ENCODE assay signal across 8 cellular contexts in the genomic region with DNA sequence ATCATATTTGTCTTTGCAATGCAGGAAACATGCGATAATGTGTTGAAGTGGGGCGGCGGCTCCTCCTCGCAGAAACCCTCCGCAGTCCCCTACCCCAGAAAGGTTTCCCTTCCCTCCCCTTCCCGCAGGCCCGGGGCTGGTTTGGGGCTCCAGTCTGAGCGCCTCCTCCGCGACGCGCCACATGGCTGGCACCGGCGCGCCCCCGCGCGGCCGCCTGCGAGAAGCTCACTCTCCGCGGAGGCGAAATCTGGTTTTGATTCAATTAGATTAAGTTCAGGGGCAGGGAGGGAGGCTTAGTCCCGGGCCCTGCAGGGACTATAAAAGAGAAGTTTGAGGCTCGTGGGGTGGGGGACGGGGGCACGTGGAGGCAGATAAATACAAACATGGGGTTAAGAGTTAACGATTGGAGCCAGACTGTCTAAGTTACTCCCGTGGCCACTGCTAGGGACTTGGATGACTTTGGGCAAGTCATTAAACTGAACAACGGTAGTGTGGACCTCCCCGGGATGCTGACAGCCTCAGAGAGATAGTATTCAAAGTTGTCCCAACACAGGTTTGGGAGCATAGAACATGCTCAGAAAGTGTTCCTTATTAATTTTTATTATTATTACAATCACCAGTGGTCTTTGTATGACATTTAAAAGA.
DNase-seq lines count a peak whose midpoint lies in the region; ATAC-seq and TF ChIP-seq lines count a peak whose summit lies in the region.

No MANE protein-coding gene starts in this region.

- H3K27ac ChIP-seq in adrenal gland (no peak overlapping the region), right atrium auricular region (no peak overlapping the region)

- no peaks in the 10 kb centered on the region for H3K4me1 ChIP-seq in adrenal gland (replicated peaks in 1 of 2)
- H3K4me1 ChIP-seq in right atrium auricular region, result peaks cover 0 to 5% of the 10 kb centered on the region in 2 donors

- ATAC-seq in GM18498 (IDR thresholded peaks at IDR 0.05; ENCODE audit: unreplicated experiment) (peak; percentile 82), SK-N-SH treated with all-trans-retinoic acid at 6 μM for 48 hours (peak; percentile 99), HG02852 (IDR thresholded peaks at IDR 0.05; ENCODE audit: unreplicated experiment) (no peak)

- H3K36me3 ChIP-seq in adrenal gland (replicated peaks in 1 of 2) (no peaks in the 10 kb centered on the region), right atrium auricular region (no peaks in the 10 kb centered on the region)

- TF ChIP-seq CTCF in AG09309 (IDR thresholded peaks at IDR 0.05; ENCODE audit: control insufficient read depth, insufficient read depth, low read depth, low read length, missing control alignments), result peak; percentile 78
- peak; percentile 58 to 89 (median 78) for TF ChIP-seq CTCF in adrenal gland (IDR thresholded peaks at IDR 0.05)
- peak; percentile 55 to 91 for TF ChIP-seq CTCF in right atrium auricular region (IDR thresholded peaks at IDR 0.05)

- intact Hi-C loops in adrenal gland (cut with DNase I), result loop anchor here (2.0 to 10.0 kb wide), 2 partner anchors 373 to 379 kb away; no protein-coding TSS in a partner anchor

- no peaks in the 10 kb centered on the region for H3K9me3 ChIP-seq in adrenal gland (replicated peaks in 1 of 3)
- no peaks in the 10 kb centered on the region for H3K9me3 ChIP-seq in right atrium auricular region

- no peak for TF ChIP-seq POLR2A in adrenal gland (IDR thresholded peaks at IDR 0.05)

- H3K4me3 ChIP-seq in AG09309 (ENCODE audit: control insufficient read depth, low read depth, low read length), result no peak overlapping the region
- no peak overlapping the region for H3K4me3 ChIP-seq in adrenal gland
- no peak overlapping the region for H3K4me3 ChIP-seq in right atrium auricular region

- 2 to 5% (median 2%) methylated on average over 27 to 31 of the region's 31 CpGs for WGBS in adrenal gland, 4 donors

- peaks cover 28% of the 10 kb centered on the region for H3K27me3 ChIP-seq in adrenal gland
- H3K27me3 ChIP-seq in right atrium auricular region, result no peaks in the 10 kb centered on the region

- DNase-seq in AG09309 (ENCODE audit: low read depth) (no peak), HT-29 (ENCODE audit: low spot score) (peak; percentile 71), adrenal gland (peak; percentile 22 to 74 (median 59)), right atrium auricular region (ENCODE audit: low spot score) (peak; percentile 72), retina (peak; percentile 88)

TF ChIP-seq in SK-N-SH treated with all-trans-retinoic acid at 6 μM for 48 hours, 23 proteins besides CTCF, POLR2A, EP300 and RAD21:
- TF ChIP-seq, protein P1, sequence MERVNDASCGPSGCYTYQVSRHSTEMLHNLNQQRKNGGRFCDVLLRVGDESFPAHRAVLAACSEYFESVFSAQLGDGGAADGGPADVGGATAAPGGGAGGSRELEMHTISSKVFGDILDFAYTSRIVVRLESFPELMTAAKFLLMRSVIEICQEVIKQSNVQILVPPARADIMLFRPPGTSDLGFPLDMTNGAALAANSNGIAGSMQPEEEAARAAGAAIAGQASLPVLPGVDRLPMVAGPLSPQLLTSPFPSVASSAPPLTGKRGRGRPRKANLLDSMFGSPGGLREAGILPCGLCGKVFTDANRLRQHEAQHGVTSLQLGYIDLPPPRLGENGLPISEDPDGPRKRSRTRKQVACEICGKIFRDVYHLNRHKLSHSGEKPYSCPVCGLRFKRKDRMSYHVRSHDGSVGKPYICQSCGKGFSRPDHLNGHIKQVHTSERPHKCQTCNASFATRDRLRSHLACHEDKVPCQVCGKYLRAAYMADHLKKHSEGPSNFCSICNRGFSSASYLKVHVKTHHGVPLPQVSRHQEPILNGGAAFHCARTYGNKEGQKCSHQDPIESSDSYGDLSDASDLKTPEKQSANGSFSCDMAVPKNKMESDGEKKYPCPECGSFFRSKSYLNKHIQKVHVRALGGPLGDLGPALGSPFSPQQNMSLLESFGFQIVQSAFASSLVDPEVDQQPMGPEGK (CRISPR knock-in tag; IDR thresholded peaks at IDR 0.05; ENCODE audit: borderline replicate concordance), result no peak
- TF ChIP-seq TCF4 (CRISPR knock-in tag; IDR thresholded peaks at IDR 0.05; ENCODE audit: borderline replicate concordance) (peak; percentile 53; the same call in 1 of the 2 replicates), ZFP30 (CRISPR knock-in tag; IDR thresholded peaks at IDR 0.05) (no peak), GLIS3 (CRISPR knock-in tag; IDR thresholded peaks at IDR 0.05) (no peak)
